ENCODE assay signal across 29 cellular contexts in the genomic region with DNA sequence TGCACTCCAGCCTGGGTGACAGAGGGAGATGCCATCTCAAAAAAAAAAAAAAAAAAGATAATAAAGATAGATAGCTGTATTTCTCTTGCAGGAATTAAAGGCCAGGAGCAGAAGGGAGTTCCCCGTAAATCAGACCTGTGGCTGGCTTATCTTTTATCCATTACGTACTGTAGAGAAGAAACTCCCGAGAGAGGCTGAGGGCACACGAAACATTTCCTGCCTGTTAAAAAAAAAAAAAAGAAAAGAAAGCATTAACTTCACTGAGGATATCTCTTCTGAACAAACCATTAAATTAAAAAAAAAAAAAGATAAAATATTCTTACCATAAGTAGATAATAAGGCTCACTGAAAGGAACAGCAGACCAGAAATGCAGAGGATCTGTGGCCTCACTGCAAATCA. TPM values are rescaled to one million over a fixed set of nuclear protein-coding genes. Genes with fewer than 3 reads are reported as not detected.
DNase-seq lines count a peak whose midpoint lies in the region; ATAC-seq, FAIRE-seq and TF ChIP-seq lines count a peak whose summit lies in the region.
"Had no signal": no experiment of that assay in that cellular context is flagged by ENCODE, and none has a peak within 500 bp of the region (broad histone marks: within the 10 kb centered on the region; RNA-seq: fewer than 3 reads in every experiment).

No MANE protein-coding gene starts in this region.

- H3K36me3 ChIP-seq in SK-N-SH (replicated peaks in 1 of 2; ENCODE audit: control insufficient read depth in 1 of 2, insufficient read depth in 2 of 2, low read length in 1 of 2) (no peaks in the 10 kb centered on the region), astrocyte (ENCODE audit: insufficient read depth, low read length) (no peaks in the 10 kb centered on the region)
- H3K36me3 ChIP-seq: gastroesophageal sphincter, lower lobe of right lung had no signal

- WGBS in SK-N-SH (ENCODE audit: low lambda C conversion rate) = 72% methylated on average over 4 of the region's 4 CpGs

- CTCF ChIA-PET in SK-N-SH (lab: Yijun Ruan, JAX) = no interaction called here
- CTCF ChIA-PET in activated CD8-positive, alpha-beta T cell treated with anti-CD3 and anti-CD28 coated beads, Interleukin-2, amount 10 ng/mL, durations not matched to agents 7 days and 5 days (lab: Charles Lee) = interaction anchor here (0.6 kb wide), 1 partner anchor 454 kb away, joined by 3 read pairs; no protein-coding TSS in a partner anchor

- H3K9me2 ChIP-seq in SK-N-SH = no peaks in the 10 kb centered on the region

- no peak for TF ChIP-seq RAD21 in SK-N-SH (IDR thresholded peaks at IDR 0.05; ENCODE audit: low read length)

- no peak overlapping the region for H3K4me3 Mint-ChIP-seq in astrocyte (ENCODE audit: unreplicated experiment)
- H3K4me3 Mint-ChIP-seq in activated CD8-positive, alpha-beta T cell treated with anti-CD3 and anti-CD28 coated beads, Interleukin-2, amount 10 ng/mL, durations not matched to agents 7 days and 5 days = no peak overlapping the region
- H3K4me3 Mint-ChIP-seq: activated naive CD8-positive, alpha-beta T cell; activated T-cell treated with anti-CD3 and anti-CD28 coated beads, Interleukin-2, amount 50 U/mL, for 24 hours; CD4-positive, CD25-positive, alpha-beta regulatory T cell; natural killer cell treated with Interleukin-12 subunit alpha and Interleukin-12 subunit beta and Interleukin-15 and Interleukin-18, amount 100 ng/mL, for 72 hours; type B pancreatic cell had no signal

- peak overlapping the region in 1 of 2 experiments; percentile 83; a peak in 2 of 4 replicates for H3K27ac ChIP-seq in SK-N-SH (ENCODE audit: low read depth in 2 of 2, low read length in 1 of 2)
- H3K27ac ChIP-seq in astrocyte (ENCODE audit: low read depth, low read length) = peak overlapping the region; percentile 79
- peak overlapping the region; percentile 52 for H3K27ac ChIP-seq in foreskin keratinocyte
- H3K27ac ChIP-seq: gastroesophageal sphincter, lower lobe of right lung had no signal

- H3K9me3 Mint-ChIP-seq in astrocyte (ENCODE audit: unreplicated experiment) = peaks cover 3% of the 10 kb centered on the region
- H3K9me3 Mint-ChIP-seq in activated CD8-positive, alpha-beta T cell treated with anti-CD3 and anti-CD28 coated beads, Interleukin-2, amount 10 ng/mL, durations not matched to agents 7 days and 5 days (ENCODE audit: insufficient read depth) = no peaks in the 10 kb centered on the region
- H3K9me3 Mint-ChIP-seq: activated T-cell treated with anti-CD3 and anti-CD28 coated beads, Interleukin-2, amount 50 U/mL, for 24 hours; natural killer cell treated with Interleukin-12 subunit alpha and Interleukin-12 subunit beta and Interleukin-15 and Interleukin-18, amount 100 ng/mL, for 72 hours; type B pancreatic cell had no signal

- no peak overlapping the region for H3K27ac Mint-ChIP-seq in astrocyte (ENCODE audit: unreplicated experiment)
- H3K27ac Mint-ChIP-seq in activated CD8-positive, alpha-beta T cell treated with anti-CD3 and anti-CD28 coated beads, Interleukin-2, amount 10 ng/mL, durations not matched to agents 7 days and 5 days = no peak overlapping the region
- H3K27ac Mint-ChIP-seq: activated naive CD8-positive, alpha-beta T cell; activated T-cell treated with anti-CD3 and anti-CD28 coated beads, Interleukin-2, amount 50 U/mL, for 24 hours; CD4-positive, CD25-positive, alpha-beta regulatory T cell; natural killer cell treated with Interleukin-12 subunit alpha and Interleukin-12 subunit beta and Interleukin-15 and Interleukin-18, amount 100 ng/mL, for 72 hours; type B pancreatic cell had no signal

- no peak for FAIRE-seq in astrocyte (lab: Jason Lieb, UNC)

- H3K36me3 Mint-ChIP-seq in astrocyte (ENCODE audit: low read depth, unreplicated experiment) = peaks cover 2% of the 10 kb centered on the region
- H3K36me3 Mint-ChIP-seq in activated CD8-positive, alpha-beta T cell treated with anti-CD3 and anti-CD28 coated beads, Interleukin-2, amount 10 ng/mL, durations not matched to agents 7 days and 5 days (ENCODE audit: low read depth) = peaks cover 2% of the 10 kb centered on the region
- H3K36me3 Mint-ChIP-seq: activated naive CD8-positive, alpha-beta T cell; CD4-positive, CD25-positive, alpha-beta regulatory T cell; natural killer cell treated with Interleukin-12 subunit alpha and Interleukin-12 subunit beta and Interleukin-15 and Interleukin-18, amount 100 ng/mL, for 72 hours; type B pancreatic cell had no signal

- H3K4me1 ChIP-seq in SK-N-SH (ENCODE audit: control insufficient read depth in 1 of 2, insufficient read depth in 2 of 2, low read depth in 1 of 2, low read length in 1 of 2) = peaks cover 0 to 12% of the 10 kb centered on the region in 2 experiments; a peak in 1 of 4 replicates
- H3K4me1 ChIP-seq in astrocyte (ENCODE audit: insufficient read depth, low read length) = peaks cover 15% of the 10 kb centered on the region
- H3K4me1 ChIP-seq in foreskin keratinocyte = no peaks in the 10 kb centered on the region
- H3K4me1 ChIP-seq: lower lobe of right lung had no signal

- H3K9me3 ChIP-seq in SK-N-SH = no peaks in the 10 kb centered on the region
- H3K9me3 ChIP-seq in astrocyte (ENCODE audit: insufficient read depth, low read depth, low read length) = no peaks in the 10 kb centered on the region
- H3K9me3 ChIP-seq: gastroesophageal sphincter, lower lobe of right lung, mucosa of descending colon had no signal

- H3K9ac ChIP-seq in SK-N-SH (no peak overlapping the region; the same call in 1 of the 2 replicates), astrocyte (ENCODE audit: low read length) (peak overlapping the region; percentile 51)

- TF ChIP-seq CTCF in SK-N-SH (IDR thresholded peaks at IDR 0.05) (no peak), astrocyte (IDR thresholded peaks at IDR 0.05; ENCODE audit: insufficient read depth, low read depth, low read length) (no peak), foreskin keratinocyte (conservative IDR thresholded peaks at IDR 0.05) (no peak)

- ATAC-seq in SK-N-SH treated with all-trans-retinoic acid at 6 μM for 48 hours (no peak), foreskin keratinocyte (no peak), HG02610 (IDR thresholded peaks at IDR 0.05; ENCODE audit: unreplicated experiment) (no peak), HG03159 (IDR thresholded peaks at IDR 0.05; ENCODE audit: unreplicated experiment) (no peak)
- ATAC-seq in activated CD8-positive, alpha-beta T cell treated with anti-CD3 and anti-CD28 coated beads, Interleukin-2, amount 10 ng/mL, durations not matched to agents 7 days and 5 days = no peak
- ATAC-seq: lower lobe of right lung; natural killer cell treated with Interleukin-12 subunit alpha and Interleukin-12 subunit beta and Interleukin-15 and Interleukin-18, amount 100 ng/mL, for 72 hours had no signal

- H3K27me3 Mint-ChIP-seq in astrocyte (ENCODE audit: low read depth, unreplicated experiment) = peaks cover 5% of the 10 kb centered on the region
- peaks cover 5% of the 10 kb centered on the region for H3K27me3 Mint-ChIP-seq in activated CD8-positive, alpha-beta T cell treated with anti-CD3 and anti-CD28 coated beads, Interleukin-2, amount 10 ng/mL, durations not matched to agents 7 days and 5 days (ENCODE audit: low read depth)

- POLR2A ChIA-PET in SK-N-SH (lab: Yijun Ruan, JAX) = no interaction called here
- POLR2A ChIA-PET in activated CD8-positive, alpha-beta T cell treated with anti-CD3 and anti-CD28 coated beads, Interleukin-2, amount 10 ng/mL, durations not matched to agents 7 days and 5 days (lab: Charles Lee) = no interaction called here

- H3K27me3 ChIP-seq in SK-N-SH (ENCODE audit: insufficient read depth) (no peaks in the 10 kb centered on the region), astrocyte (ENCODE audit: insufficient read depth, low read length) (no peaks in the 10 kb centered on the region), foreskin keratinocyte (peaks cover 8% of the 10 kb centered on the region)
- H3K27me3 ChIP-seq: gastroesophageal sphincter had no signal

- H3K4me3 ChIP-seq in SK-N-SH (ENCODE audit: low read depth in 2 of 2, low read length in 1 of 2) (no peak overlapping the region), astrocyte (ENCODE audit: insufficient read depth, low read depth, low read length) (no peak overlapping the region)
- H3K4me3 ChIP-seq: gastroesophageal sphincter, lower lobe of right lung, mucosa of descending colon had no signal

- H4K20me1 ChIP-seq in SK-N-SH (ENCODE audit: insufficient read depth) (no peaks in the 10 kb centered on the region), astrocyte (ENCODE audit: insufficient read depth, low read length) (no peaks in the 10 kb centered on the region)

- H3K4me2 ChIP-seq in SK-N-SH (no peak overlapping the region), astrocyte (ENCODE audit: low read length) (no peak overlapping the region)

- no peak for DNase-seq in SK-N-SH
- DNase-seq in astrocyte (ENCODE audit: low read depth) = peak; percentile 64
- no peak for DNase-seq in foreskin keratinocyte
- DNase-seq in activated CD8-positive, alpha-beta T cell treated with anti-CD3 and anti-CD28 coated beads, Interleukin-2, amount 10 ng/mL, durations not matched to agents 7 days and 5 days = no peak
- DNase-seq in NCI-H2107 treated with DMSO at 0.1 percent for 48 hours (lab: John Stamatoyannopoulos, UW; ENCODE audit: unreplicated experiment) = no peak
- DNase-seq: activated CD4-positive, alpha-beta T cell treated with anti-CD3 and anti-CD28 coated beads for 4 hours; activated CD8-positive, alpha-beta memory T cell treated with anti-CD3 and anti-CD28 coated beads for 24 hours; activated effector memory CD4-positive, alpha-beta T cell treated with anti-CD3 and anti-CD28 coated beads, Interleukin-2, amount 50 U/mL, for 16 hours; activated T-cell treated with anti-CD3 and anti-CD28 coated beads, Interleukin-2, amount 50 U/mL, for 24 hours; anterior cingulate cortex; CD4-positive, CD25-positive, alpha-beta regulatory T cell; cortex of kidney; DMS79 treated with DMSO at 0.1 percent for 48 hours; GF-D8; lower lobe of right lung; mucosa of descending colon; MV-4-11; NCI-H1436 treated with DMSO at 0.1 percent for 48 hours; NCI-H2107; occipital lobe; stimulated activated naive CD4-positive, alpha-beta T cell had no signal

- H3F3A ChIP-seq in SK-N-SH (replicated peaks; ENCODE audit: insufficient read depth) = peaks cover 8% of the 10 kb centered on the region

- TF ChIP-seq EP300 in SK-N-SH (IDR thresholded peaks at IDR 0.05; ENCODE audit: borderline replicate concordance in 1 of 2, low read depth in 1 of 2, low read length in 1 of 2) = no peak

- H3K79me2 ChIP-seq in SK-N-SH (ENCODE audit: insufficient read depth) = no peaks in the 10 kb centered on the region
- H3K79me2 ChIP-seq in astrocyte (ENCODE audit: insufficient read depth, low read length) = no peaks in the 10 kb centered on the region

- H2AFZ ChIP-seq in SK-N-SH (ENCODE audit: low read depth) (no peak overlapping the region), astrocyte (ENCODE audit: low read depth, low read length) (no peak overlapping the region)

- peaks cover 9% of the 10 kb centered on the region for H3K4me1 Mint-ChIP-seq in astrocyte (ENCODE audit: low read depth, unreplicated experiment)
- H3K4me1 Mint-ChIP-seq in activated CD8-positive, alpha-beta T cell treated with anti-CD3 and anti-CD28 coated beads, Interleukin-2, amount 10 ng/mL, durations not matched to agents 7 days and 5 days (ENCODE audit: low read depth) = no peaks in the 10 kb centered on the region
- H3K4me1 Mint-ChIP-seq: CD4-positive, CD25-positive, alpha-beta regulatory T cell had no signal

RNA-seq across cellular contexts. Expression of gene P4HA3, which starts 22.5 kb away (rescaled TPM):
- 8.4 and 9.0 TPM in 2 replicates for polyA plus RNA-seq in SK-N-SH (2012; rRNA removed)
- polyA plus RNA-seq in SK-N-SH (2012; cell fraction: cytosol; rRNA removed) = 6.3 and 7.4 TPM in 2 replicates
- polyA plus RNA-seq in SK-N-SH (2012; cell fraction: nucleus; rRNA removed) = 7.4 and 8.3 TPM in 2 replicates
- 3.3 and 5.0 TPM in 2 replicates for total RNA-seq in astrocyte
- total RNA-seq in foreskin keratinocyte = 0.63 and 0.85 TPM in 2 replicates
- 0.64 and 0.95 TPM in 2 replicates for polyA plus RNA-seq in foreskin keratinocyte
- total RNA-seq in activated CD8-positive, alpha-beta T cell treated with anti-CD3 and anti-CD28 coated beads, Interleukin-2, amount 10 ng/mL, durations not matched to agents 7 days and 5 days = not detected
- total RNA-seq: CD4-positive, CD25-positive, alpha-beta regulatory T cell; natural killer cell treated with Interleukin-12 subunit alpha and Interleukin-12 subunit beta and Interleukin-15 and Interleukin-18, amount 100 ng/mL, for 72 hours; occipital lobe; T-helper 2 cell treated with Interferon-gamma antibody and Interleukin-4, amounts not matched to agents 100 ng/mL and 5 ng/mL, for 36 hours had no signal
- polyA plus RNA-seq: CD4-positive, CD25-positive, alpha-beta regulatory T cell had no signal
